1 cellular context compared by ENCODE assay signal in genomic region chr19:4015705-4016402, GRCh38.
TF ChIP-seq lines count a peak whose summit lies in the region.

No MANE protein-coding gene starts in this region.

TF ChIP-seq in HepG2, 621 proteins besides CTCF, POLR2A, EP300 and RAD21:
- TF ChIP-seq RBFOX2 (IDR thresholded peaks at IDR 0.05; ENCODE audit: low read depth, low read length) (peak; percentile 32; the same call in 1 of the 2 replicates), KMT2B (CRISPR knock-in tag; IDR thresholded peaks at IDR 0.05) (no peak), AGO2 (optimal IDR thresholded peaks at IDR 0.05; ENCODE audit: low read depth, low read length) (peak; percentile 29), ZNF644 (CRISPR knock-in tag; IDR thresholded peaks at IDR 0.05; ENCODE audit: low read depth) (no peak), E2F1 (CRISPR knock-in tag; IDR thresholded peaks at IDR 0.05) (no peak), YEATS4 (CRISPR knock-in tag; IDR thresholded peaks at IDR 0.05; ENCODE audit: borderline replicate concordance) (no peak), ELK4 (CRISPR knock-in tag; IDR thresholded peaks at IDR 0.05; ENCODE audit: borderline replicate concordance) (no peak), ZNF124 (CRISPR knock-in tag; IDR thresholded peaks at IDR 0.05) (no peak)
TF ChIP-seq in HepG2: peak in this region for 2.
